17 cellular contexts compared by ENCODE assay signal in the genomic region with DNA sequence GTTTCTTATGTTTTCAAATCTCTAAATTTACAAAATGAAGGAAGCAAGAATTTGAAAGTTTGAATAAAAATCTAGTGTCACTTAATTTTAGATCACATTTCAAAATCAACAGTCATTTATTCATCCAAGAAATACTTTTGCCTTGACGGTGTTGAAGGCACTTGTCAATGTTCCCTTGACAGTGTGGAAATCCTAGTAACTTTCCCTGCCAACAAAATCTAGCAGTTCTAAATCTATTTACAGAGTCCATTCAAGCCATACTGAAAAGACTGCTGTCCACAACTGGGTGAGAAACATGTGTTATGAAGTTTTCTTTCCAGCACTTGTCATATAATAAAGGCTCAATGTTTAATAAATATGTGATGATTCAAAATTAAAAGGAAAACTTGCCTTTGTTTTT. TPM values are rescaled to one million over a fixed set of nuclear protein-coding genes. Genes with fewer than 3 reads are reported as not detected.
A peak's percentile ranks its signal among the peaks of the same experiment; 100 is the strongest.
DNase-seq lines count a peak whose midpoint lies in the region; ATAC-seq, FAIRE-seq and TF ChIP-seq lines count a peak whose summit lies in the region.
"Had no signal": no experiment of that assay in that cellular context is flagged by ENCODE, and none has a peak within 500 bp of the region (broad histone marks: within the 10 kb centered on the region; RNA-seq: fewer than 3 reads in every experiment).

No MANE protein-coding gene starts in this region.

- BruUV-seq in GM12878 (replicated peaks; lab: Mats Ljungman, UMichigan) = no TSS peak

- H3K79me2 ChIP-seq in Karpas-422 (ENCODE audit: low read length) = no peaks in the 10 kb centered on the region
- H3K79me2 ChIP-seq in OCI-LY3 (ENCODE audit: low read length) = no peaks in the 10 kb centered on the region
- H3K79me2 ChIP-seq in GM12878 (ENCODE audit: control insufficient read depth, insufficient read depth, low read length) = no peaks in the 10 kb centered on the region

- H2AFZ ChIP-seq in Karpas-422 (ENCODE audit: low read length) (no peak overlapping the region), OCI-LY3 (ENCODE audit: low read depth, low read length) (no peak overlapping the region), GM12878 (ENCODE audit: control insufficient read depth, low read depth, low read length) (no peak overlapping the region)

- H3K4me2 ChIP-seq in Karpas-422 (ENCODE audit: low read depth, low read length, poor library complexity, severe bottlenecking) (no peak overlapping the region), OCI-LY3 (ENCODE audit: low read length) (peak overlapping the region; percentile 67), GM12878 (ENCODE audit: control insufficient read depth, insufficient read depth) (0 out of 2 replicates have a peak overlapping the region, but pooled peaks have one; percentile 9)
- H3K4me2 ChIP-seq: BLaER1 treated with 17β-estradiol and CSF1 and Interleukin-3, amounts not matched to agents 10 nM and 100 nM had no signal

- no peak for TF ChIP-seq EP300 in GM12878 (IDR thresholded peaks at IDR 0.05; ENCODE audit: borderline replicate concordance in 1 of 2, control insufficient read depth in 1 of 2, low read depth in 2 of 2, low read length in 2 of 2)

- H3K4me1 ChIP-seq in Karpas-422 (ENCODE audit: low read length) (peaks cover 4% of the 10 kb centered on the region), OCI-LY3 (ENCODE audit: low read length) (peaks cover 31% of the 10 kb centered on the region), GM12878 (ENCODE audit: control insufficient read depth, insufficient read depth, low read length) (peaks cover 17% of the 10 kb centered on the region), gastrocnemius medialis (peaks cover 3 to 11% of the 10 kb centered on the region in 2 donors)

- H3K9me3 ChIP-seq in Karpas-422 (ENCODE audit: low read length) (no peaks in the 10 kb centered on the region), OCI-LY3 (ENCODE audit: insufficient read depth, low read length) (no peaks in the 10 kb centered on the region), GM12878 (replicated peaks; ENCODE audit: control insufficient read depth, insufficient read depth, low read length) (no peaks in the 10 kb centered on the region; the same call in 2 of the 3 replicates), gastrocnemius medialis (no peaks in the 10 kb centered on the region)
- H3K9me3 ChIP-seq: BLaER1 treated with 17β-estradiol and CSF1 and Interleukin-3, amounts not matched to agents 10 nM and 100 nM; HAP-1 had no signal

- POLR2A ChIA-PET in GM12878 (lab: Charles Lee) = no interaction called here

- DNase-seq in Karpas-422 (peak; percentile 22), GM12878 (ENCODE audit: low read depth, low spot score) (no peak), gastrocnemius medialis (no peak), CD1c-positive myeloid dendritic cell (ENCODE audit: extremely low spot score) (no peak), RPMI8226 (no peak)
- DNase-seq: CD4-positive, CD25-positive, alpha-beta regulatory T cell; CD8-positive, alpha-beta memory T cell; COR-L47; DMS 273 treated with DMSO at 0.1 percent for 48 hours; DMS53 had no signal

- CTCF ChIA-PET in GM12878 (lab: Yijun Ruan, JAX) = interaction anchor here (1.0 to 1.3 kb wide), 2 partner anchors 10 to 25 kb away, joined by 5 read pairs; no protein-coding TSS in a partner anchor

- RAD21 ChIA-PET in GM12878 (lab: Charles Lee; ENCODE audit: unreplicated experiment) = interaction anchor here (2.5 kb wide), 1 partner anchor 12 kb away, joined by 13 read pairs; a partner anchor contains a TSS

- H4K20me1 ChIP-seq in Karpas-422 (ENCODE audit: insufficient read depth, low read depth, low read length) = no peaks in the 10 kb centered on the region
- 0 out of 2 replicates have a peak, but pooled peaks cover 3% of the 10 kb centered on the region for H4K20me1 ChIP-seq in OCI-LY3 (ENCODE audit: insufficient read depth, low read length)
- no peaks in the 10 kb centered on the region for H4K20me1 ChIP-seq in GM12878 (ENCODE audit: control insufficient read depth, insufficient read depth)
- H4K20me1 ChIP-seq: BLaER1 treated with 17β-estradiol and CSF1 and Interleukin-3, amounts not matched to agents 10 nM and 100 nM had no signal

- no peak for TF ChIP-seq CTCF in OCI-LY3 (IDR thresholded peaks at IDR 0.05; ENCODE audit: low read depth, low read length)
- no peak for TF ChIP-seq CTCF in GM12878 (IDR thresholded peaks at IDR 0.05 in 2 of 3, conservative IDR thresholded peaks at IDR 0.05 in 1 of 3; ENCODE audit: control insufficient read depth in 2 of 3, extremely low read depth in 1 of 3, insufficient read depth in 1 of 3, low read depth in 3 of 3, low read length in 3 of 3)
- TF ChIP-seq CTCF in gastrocnemius medialis (IDR thresholded peaks at IDR 0.05 in 4 of 5, conservative IDR thresholded peaks at IDR 0.05 in 1 of 5) = no peak

- 94% methylated on average over 1 of the region's 1 CpG for WGBS in GM12878 (ENCODE audit: insufficient coverage, insufficient replicate concordance, low lambda C conversion rate, missing lambda C conversion rate)

- TF ChIP-seq RAD21 in GM12878 (IDR thresholded peaks at IDR 0.05; ENCODE audit: insufficient read depth, low read depth, low read length) = no peak

- in situ Hi-C loops in GM12878 (cut with MboI) = loop anchor here (25.0 kb wide), 1 partner anchor 1278 kb away; a partner anchor contains a TSS
- in situ Hi-C loops in gastrocnemius medialis (cut with MboI; ENCODE audit: low sequenced_read_pairs in 4 of 4) = loop anchor here in 1 of 4 donors (25.0 kb wide), 1 partner anchor 303 kb away; a partner anchor contains a TSS

- no peaks in the 10 kb centered on the region for H3K9me2 ChIP-seq in Karpas-422 (replicated peaks; ENCODE audit: insufficient read depth, low read length)

- H3K4me3 ChIP-seq in Karpas-422 (ENCODE audit: low read length) = no peak overlapping the region
- no peak overlapping the region for H3K4me3 ChIP-seq in OCI-LY3 (ENCODE audit: low read length)
- H3K4me3 ChIP-seq in GM12878 = no peak overlapping the region
- no peak overlapping the region for H3K4me3 ChIP-seq in gastrocnemius medialis
- H3K4me3 ChIP-seq: BLaER1 treated with 17β-estradiol and CSF1 and Interleukin-3, amounts not matched to agents 10 nM and 100 nM; HAP-1 had no signal

- intact Hi-C loops in GM12878 (cut with micrococcal nuclease; ENCODE audit: unreplicated experiment) (no loop called here), gastrocnemius medialis (cut with DNase I; ENCODE audit: low total_unique reads) (no loop called here)

- no peak for FAIRE-seq in GM12878 (lab: Jason Lieb, UNC)
- FAIRE-seq: GM12892, H1 had no signal

- H3K9ac ChIP-seq in Karpas-422 (ENCODE audit: low read length) (no peak overlapping the region), OCI-LY3 (ENCODE audit: low read length) (no peak overlapping the region), GM12878 (ENCODE audit: control insufficient read depth, insufficient read depth, low read length) (no peak overlapping the region)
- H3K9ac ChIP-seq: BLaER1 treated with 17β-estradiol and CSF1 and Interleukin-3, amounts not matched to agents 10 nM and 100 nM had no signal

- TF ChIP-seq POLR2A in GM12878 (IDR thresholded peaks at IDR 0.05; ENCODE audit: low read depth, low read length) = no peak
- TF ChIP-seq POLR2A in gastrocnemius medialis (IDR thresholded peaks at IDR 0.05) = no peak

- no peaks in the 10 kb centered on the region for H3K36me3 ChIP-seq in Karpas-422 (ENCODE audit: insufficient read depth, low read length)
- H3K36me3 ChIP-seq in OCI-LY3 (replicated peaks; ENCODE audit: low read depth, low read length) = peaks cover 5% of the 10 kb centered on the region
- H3K36me3 ChIP-seq in GM12878 (ENCODE audit: control insufficient read depth in 2 of 2, insufficient read depth in 2 of 2, low read length in 1 of 2) = no peaks in the 10 kb centered on the region
- H3K36me3 ChIP-seq in gastrocnemius medialis = no peaks in the 10 kb centered on the region
- H3K36me3 ChIP-seq: HAP-1 had no signal

- no peak for ATAC-seq in GM12878
- peak; percentile 84 to 96 for ATAC-seq in gastrocnemius medialis
- ATAC-seq in HG03378 (IDR thresholded peaks at IDR 0.05; ENCODE audit: unreplicated experiment) = no peak

- H3K27me3 ChIP-seq in Karpas-422 (ENCODE audit: low read length) (no peaks in the 10 kb centered on the region), OCI-LY3 (ENCODE audit: low read depth, low read length) (peaks cover 14% of the 10 kb centered on the region), GM12878 (replicated peaks in 1 of 2; ENCODE audit: control insufficient read depth in 2 of 2, insufficient read depth in 2 of 2, low read length in 1 of 2) (no peaks in the 10 kb centered on the region), gastrocnemius medialis (no peaks in the 10 kb centered on the region)
- H3K27me3 ChIP-seq: BLaER1 treated with 17β-estradiol and CSF1 and Interleukin-3, amounts not matched to agents 10 nM and 100 nM had no signal

- SMC1A ChIA-PET in GM12878 (lab: Charles Lee; ENCODE audit: uncharacterized antibody, unreplicated experiment) = interaction anchor here (1.1 to 1.9 kb wide), 2 partner anchors 10 to 16 kb away, joined by 5 to 6 read pairs; no protein-coding TSS in a partner anchor

- H3K27ac ChIP-seq in Karpas-422 (ENCODE audit: low read length) (no peak overlapping the region), OCI-LY3 (ENCODE audit: low read length) (no peak overlapping the region), GM12878 (ENCODE audit: control insufficient read depth, insufficient read depth) (peak overlapping the region; percentile 45; the same call in 1 of the 2 replicates), gastrocnemius medialis (peak overlapping the region in 1 of 4 donors; percentile 28)
- H3K27ac ChIP-seq: BLaER1 treated with 17β-estradiol and CSF1 and Interleukin-3, amounts not matched to agents 10 nM and 100 nM; HL-60 had no signal

RNA-seq across cellular contexts. Expression of a gene that starts 8.6 kb away (rescaled TPM):
- total RNA-seq in Karpas-422 (2014; rRNA removed; shearing (Covaris generic); ENCODE audit: low replicate concordance) = 32.0 and 32.1 TPM in 2 replicates
- total RNA-seq in GM12878 (2013; cell fraction: nucleolus; rRNA removed) = 39.1 and 40.1 TPM in 2 replicates
- total RNA-seq in GM12878 (2014; rRNA removed) = 5.9 and 6.3 TPM in 2 replicates
- total RNA-seq in GM12878 (2014; rRNA removed; fragmentation: Illumina TruSeq; extraction: Trizol) = 10.7 and 10.9 TPM in 2 replicates
- total RNA-seq in GM12878 (2021) = 19.3 and 19.4 TPM in 2 replicates
- 8.7 TPM for polyA plus RNA-seq in GM12878 (2011; ENCODE audit: low read depth)
- polyA plus RNA-seq in GM12878 (2011; rRNA removed) = 5.1 and 7.0 TPM in 2 replicates
- 2.6 and 3.7 TPM in 2 replicates for polyA plus RNA-seq in GM12878 (2011; cell fraction: cytosol; rRNA removed)
- 16.5 and 22.6 TPM in 2 replicates for polyA plus RNA-seq in GM12878 (2011; cell fraction: nucleus; rRNA removed)
- polyA plus RNA-seq in GM12878 (2012) = 12.2 and 15.8 TPM in 2 replicates
- 12.5 and 13.6 TPM in 2 replicates for polyA plus RNA-seq in GM12878 (2014; fragmentation: Illumina TruSeq; extraction: Trizol)
- polyA plus RNA-seq in GM12878 (2014; fragmentation: Nextera tagmentation; extraction: Ambion mirVana) = 1 to 10 TPM; 1.3 to 2.0 TPM
- polyA plus RNA-seq in GM12878 (2014; rRNA removed) = 8.3 and 10.2 TPM in 2 replicates
- polyA plus RNA-seq in GM12878 (2016; fragmentation: Nextera tagmentation; extraction: Ambion mirVana) = 10 to 100 TPM; 14.6 to 16.6 TPM
- polyA minus RNA-seq in GM12878 (2011; rRNA and poly(A)+ RNA removed) = 14.6 and 16.8 TPM in 2 replicates
- polyA minus RNA-seq in GM12878 (2011; cell fraction: cytosol; rRNA and poly(A)+ RNA removed) = 3.1 and 5.3 TPM in 2 replicates
- polyA minus RNA-seq in GM12878 (2011; cell fraction: nucleus; rRNA and poly(A)+ RNA removed) = 30.6 and 61.8 TPM in 2 replicates
- 1 to 10 TPM; 5.9 to 6.8 (median 6.4) TPM for total RNA-seq in gastrocnemius medialis

RNA-seq across cellular contexts. Expression of a gene that starts 12.9 kb away (rescaled TPM):
- total RNA-seq in Karpas-422 (2014; rRNA removed; shearing (Covaris generic); ENCODE audit: low replicate concordance) = 13.3 and 19.7 TPM in 2 replicates
- total RNA-seq in GM12878 (2013; cell fraction: nucleolus; rRNA removed) = 11.1 and 14.2 TPM in 2 replicates
- total RNA-seq in GM12878 (2014; rRNA removed) = 5.8 and 7.5 TPM in 2 replicates
- total RNA-seq in GM12878 (2014; rRNA removed; fragmentation: Illumina TruSeq; extraction: Trizol) = 2.3 and 3.4 TPM in 2 replicates
- total RNA-seq in GM12878 (2021) = 6.2 and 7.4 TPM in 2 replicates
- polyA plus RNA-seq in GM12878 (2011; ENCODE audit: low read depth) = 0.39 TPM
- polyA plus RNA-seq in GM12878 (2011; rRNA removed) = 3.6 and 6.1 TPM in 2 replicates
- 3.0 and 4.0 TPM in 2 replicates for polyA plus RNA-seq in GM12878 (2011; cell fraction: cytosol; rRNA removed)
- 5.3 and 6.0 TPM in 2 replicates for polyA plus RNA-seq in GM12878 (2011; cell fraction: nucleus; rRNA removed)
- polyA plus RNA-seq in GM12878 (2012) = 2.9 and 3.7 TPM in 2 replicates
- polyA plus RNA-seq in GM12878 (2014; fragmentation: Illumina TruSeq; extraction: Trizol) = 1.7 and 3.2 TPM in 2 replicates
- polyA plus RNA-seq in GM12878 (2014; fragmentation: Nextera tagmentation; extraction: Ambion mirVana) = 1 to 10 TPM; 1.4 to 4.5 TPM
- polyA plus RNA-seq in GM12878 (2014; rRNA removed) = 4.0 and 5.2 TPM in 2 replicates
- 1 to 10 TPM; 7.7 to 8.7 TPM for polyA plus RNA-seq in GM12878 (2016; fragmentation: Nextera tagmentation; extraction: Ambion mirVana)
- 3.5 and 3.6 TPM in 2 replicates for polyA minus RNA-seq in GM12878 (2011; rRNA and poly(A)+ RNA removed)
- polyA minus RNA-seq in GM12878 (2011; cell fraction: cytosol; rRNA and poly(A)+ RNA removed) = 1.5 and 2.1 TPM in 2 replicates
- polyA minus RNA-seq in GM12878 (2011; cell fraction: nucleus; rRNA and poly(A)+ RNA removed) = 13.2 and 28.5 TPM in 2 replicates
- total RNA-seq in gastrocnemius medialis = 10 to 100 TPM; 10.2 to 25.9 (median 15.8) TPM

Comparison
In these comparisons a context has a peak if more than half of its experiments do, and no peak if none do; other contexts are left out.
1. ATAC-seq: peak in gastrocnemius medialis (2 of 2); none in GM12878 (single experiment) and HG03378 (single experiment).